ENCODE assay signal across 1 cellular context in genomic region chr22:42947211-42947990, GRCh38.
TF ChIP-seq lines count a peak whose summit lies in the region.

No MANE protein-coding gene starts in this region.

TF ChIP-seq in HepG2, 621 proteins besides CTCF, POLR2A, EP300 and RAD21 (continued from another document and continues in another):
- TF ChIP-seq ZNF646 (CRISPR knock-in tag; IDR thresholded peaks at IDR 0.05) (no peak), SP2 (CRISPR knock-in tag; IDR thresholded peaks at IDR 0.05) (no peak), ETV5 (CRISPR knock-in tag; IDR thresholded peaks at IDR 0.05; ENCODE audit: borderline replicate concordance) (peak; percentile 91), FOXA3 (CRISPR knock-in tag; IDR thresholded peaks at IDR 0.05) (peak; percentile 83), PATZ1 (CRISPR knock-in tag; IDR thresholded peaks at IDR 0.05) (peak; percentile 85), HDAC2 (CRISPR knock-in tag; IDR thresholded peaks at IDR 0.05) (peak; percentile 69; the same call in 1 of the 2 replicates), PAXIP1 (CRISPR knock-in tag; conservative IDR thresholded peaks at IDR 0.05) (peak; percentile 62), SOX6 (IDR thresholded peaks at IDR 0.05) (no peak), SOX6 (CRISPR knock-in tag; IDR thresholded peaks at IDR 0.05) (peak; percentile 83), HDAC1 (CRISPR knock-in tag; IDR thresholded peaks at IDR 0.05) (peak; percentile 67; the same call in 1 of the 2 replicates), ZMYM3 (CRISPR knock-in tag; IDR thresholded peaks at IDR 0.05) (0 out of 2 replicates have a peak, but pooled peaks have one; percentile 4), TFE3 (CRISPR knock-in tag; IDR thresholded peaks at IDR 0.05) (0 out of 2 replicates have a peak, but pooled peaks have one; percentile 36), ZNF407 (CRISPR knock-in tag; IDR thresholded peaks at IDR 0.05; ENCODE audit: not compliant biosample characterization) (no peak), GRHL1 (CRISPR knock-in tag; conservative IDR thresholded peaks at IDR 0.05) (no peak), THRA (CRISPR knock-in tag; IDR thresholded peaks at IDR 0.05; ENCODE audit: borderline replicate concordance) (peak; percentile 67; the same call in 1 of the 2 replicates), SOX5 (CRISPR knock-in tag; IDR thresholded peaks at IDR 0.05; ENCODE audit: borderline replicate concordance) (peak; percentile 88)
